Comparison of ENCODE assay signal across 8 cellular contexts in the genomic region with DNA sequence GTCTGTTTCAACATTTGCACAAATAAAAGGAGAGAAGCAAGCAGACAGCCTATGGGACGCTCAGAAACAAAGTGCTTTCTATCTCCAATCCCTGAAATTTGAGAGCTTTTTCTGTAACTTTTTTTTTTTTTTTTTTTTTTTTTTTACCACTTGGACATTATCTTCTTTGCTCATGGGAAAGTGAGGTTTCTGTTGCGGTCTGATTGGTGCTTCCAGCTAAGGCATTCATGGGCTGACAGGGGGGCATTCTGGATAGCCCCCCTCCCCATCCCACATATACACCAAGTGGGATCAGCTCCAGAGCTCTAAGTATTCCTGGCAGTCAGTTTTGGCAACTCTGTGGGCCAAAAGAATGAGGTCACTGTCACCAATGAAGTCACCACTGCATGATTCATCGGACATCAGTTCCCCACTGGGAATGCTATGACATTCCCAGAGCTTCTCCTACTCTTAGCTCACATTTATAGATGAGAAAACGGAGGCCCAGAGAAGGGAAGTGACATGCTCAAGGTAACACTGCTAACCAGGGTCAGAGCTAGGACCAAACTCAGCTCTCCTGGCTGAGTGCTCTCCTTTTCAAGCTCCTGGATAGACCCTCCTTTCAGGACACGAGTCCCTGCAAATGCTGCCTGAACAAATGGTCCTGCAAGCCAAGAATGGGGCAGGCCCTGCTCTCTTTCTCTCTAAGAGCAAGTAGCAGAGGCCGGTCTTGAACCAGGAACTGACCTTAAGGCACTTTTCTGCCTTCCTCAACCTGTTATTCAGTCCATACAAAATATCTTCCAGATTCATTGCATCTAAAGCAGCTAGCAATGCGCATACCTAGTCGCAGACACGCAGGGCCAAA. TPM values are rescaled to one million over a fixed set of nuclear protein-coding genes. Genes with fewer than 3 reads are reported as not detected.
DNase-seq lines count a peak whose midpoint lies in the region; ATAC-seq and TF ChIP-seq lines count a peak whose summit lies in the region.

No MANE protein-coding gene starts in this region.

- peaks cover 13% of the 10 kb centered on the region for H3K4me1 ChIP-seq in HUES48 (ENCODE audit: control insufficient read depth, insufficient read depth, low read length)
- peaks cover 0 to 8% of the 10 kb centered on the region in 2 donors for H3K4me1 ChIP-seq in breast epithelium
- H3K4me1 ChIP-seq in lung (ENCODE audit: control insufficient read depth in 2 of 2, insufficient read depth in 2 of 2, low read length in 2 of 2): peaks cover 8 to 13% of the 10 kb centered on the region in 2 donors
- peaks cover 42% of the 10 kb centered on the region for H3K4me1 ChIP-seq in upper lobe of right lung

- intact Hi-C loops in breast epithelium (cut with DNase I; ENCODE audit: low total_unique reads) (no loop called here), upper lobe of right lung (cut with DNase I) (no loop called here)

- H3K36me3 ChIP-seq in HUES48 (ENCODE audit: control insufficient read depth, insufficient read depth, low read length) (peaks cover 5% of the 10 kb centered on the region; the same call in 1 of the 2 replicates), breast epithelium (no peaks in the 10 kb centered on the region), lung (ENCODE audit: control insufficient read depth in 2 of 2, insufficient read depth in 2 of 2, low read length in 2 of 2) (no peaks in the 10 kb centered on the region), upper lobe of right lung (peaks cover 7% of the 10 kb centered on the region)

- DNase-seq in ACHN (peak; percentile 62), breast epithelium (ENCODE audit: low spot score in 2 of 2) (peak in 1 of 2 donors; percentile 37), lung (ENCODE audit: low spot score) (no peak), upper lobe of right lung (no peak), HT-29 (ENCODE audit: low spot score) (no peak)
- DNase-seq in central memory CD4-positive, alpha-beta T cell: no peak

- H3K4me3 ChIP-seq in HUES48 (ENCODE audit: low read depth, low read length) (peak overlapping the region; percentile 85; the same call in 1 of the 2 replicates), breast epithelium (peak overlapping the region in 1 of 3 donors; percentile 94), lung (no peak overlapping the region), upper lobe of right lung (no peak overlapping the region)

- no peaks in the 10 kb centered on the region; the same call in 1 of the 2 replicates for H3K27me3 ChIP-seq in HUES48 (ENCODE audit: control insufficient read depth, insufficient read depth, low read length)
- H3K27me3 ChIP-seq in breast epithelium: no peaks in the 10 kb centered on the region
- H3K27me3 ChIP-seq in lung (ENCODE audit: control insufficient read depth, insufficient read depth): no peaks in the 10 kb centered on the region
- no peaks in the 10 kb centered on the region for H3K27me3 ChIP-seq in upper lobe of right lung

- ATAC-seq in lung (ENCODE audit: insufficient read depth, low FRiP score) (no peak), upper lobe of right lung (no peak), HG02938 (IDR thresholded peaks at IDR 0.05; ENCODE audit: unreplicated experiment) (no peak)

- in situ Hi-C loops in ACHN (cut with HindIII; ENCODE audit: low pct_ligation_motif_present, low pct_unique_long_range_greater_than_20kb, low sequenced_read_pairs): no loop called here

- no peak for TF ChIP-seq CTCF in breast epithelium (IDR thresholded peaks at IDR 0.05)
- TF ChIP-seq CTCF in lung (IDR thresholded peaks at IDR 0.05; ENCODE audit: control extremely low read depth, extremely low read depth): no peak
- TF ChIP-seq CTCF in upper lobe of right lung (IDR thresholded peaks at IDR 0.05): no peak

- no peak for TF ChIP-seq POLR2A in breast epithelium (IDR thresholded peaks at IDR 0.05)

- 80 to 84% methylated on average over 9 of the region's 9 CpGs for WGBS in lung, 2 donors

- H3K9me3 ChIP-seq in HUES48 (ENCODE audit: control insufficient read depth, insufficient read depth, low read length) (no peaks in the 10 kb centered on the region), breast epithelium (no peaks in the 10 kb centered on the region), lung (ENCODE audit: control insufficient read depth in 2 of 2, insufficient read depth in 1 of 2, low read length in 1 of 2) (no peaks in the 10 kb centered on the region), upper lobe of right lung (no peaks in the 10 kb centered on the region)

- H3K27ac ChIP-seq in HUES48 (ENCODE audit: low read depth, low read length) (no peak overlapping the region), breast epithelium (peak overlapping the region; percentile 91 to 99), lung (ENCODE audit: low read depth in 1 of 2, low read length in 1 of 2) (peak overlapping the region; percentile 92 to 96), upper lobe of right lung (peak overlapping the region; percentile 38)

- H3K9ac ChIP-seq in HUES48 (ENCODE audit: low read depth, low read length): no peak overlapping the region

RNA-seq across cellular contexts. Expression of gene RHOQ, which starts 1.6 kb away (rescaled TPM):
- total RNA-seq in breast epithelium (100 to 1,000 TPM in 2 of 3 donors, 10 to 100 TPM in 1; 90.7 to 302 (median 110) TPM), lung (10 to 100 TPM; 56.5 to 70.6 TPM), upper lobe of right lung (92.9 TPM)
- 10 to 100 TPM; 44.8 to 58.7 TPM for polyA plus RNA-seq in lung
- 8.4 and 8.5 TPM in 2 replicates for total RNA-seq in HT-29 (2014; rRNA removed; shearing (Covaris generic))

RNA-seq across cellular contexts. Expression of gene ATP6V1E2, which starts 1.7 kb away (rescaled TPM):
- total RNA-seq in breast epithelium: 1 to 10 TPM; 4.9 to 9.0 (median 8.5) TPM
- total RNA-seq in lung: 1 to 10 TPM; 3.6 to 6.9 TPM
- 1 to 10 TPM; 1.7 to 6.2 TPM for polyA plus RNA-seq in lung
- total RNA-seq in upper lobe of right lung: 10.7 TPM
- 0.83 and 1.3 TPM in 2 replicates for total RNA-seq in HT-29 (2014; rRNA removed; shearing (Covaris generic))
